In the genomic region with DNA sequence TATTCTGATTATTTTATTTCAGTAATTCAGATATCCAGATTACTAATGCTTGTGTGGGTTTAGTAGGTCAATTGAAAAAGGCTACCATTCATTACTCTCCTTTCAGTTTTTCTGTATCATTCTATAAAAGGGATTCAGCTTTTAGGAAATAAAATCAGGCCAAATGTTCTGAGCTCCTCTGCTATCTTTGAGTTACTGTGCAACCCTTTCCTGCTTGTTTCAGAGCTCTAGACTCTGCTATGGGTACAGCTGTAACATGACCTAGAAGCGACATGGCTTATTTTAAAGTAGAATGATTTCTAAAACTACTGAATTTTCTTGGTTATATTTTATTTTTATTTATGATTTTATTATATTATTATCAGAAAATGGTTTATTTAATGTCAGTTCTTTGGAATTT, we compare ENCODE assay signal across 21 cellular contexts.
A peak's percentile ranks its signal among the peaks of the same experiment; 100 is the strongest.
DNase-seq lines count a peak whose midpoint lies in the region; ATAC-seq, FAIRE-seq and TF ChIP-seq lines count a peak whose summit lies in the region.
"Had no signal": no experiment of that assay in that cellular context is flagged by ENCODE, and none has a peak within 500 bp of the region (broad histone marks: within the 10 kb centered on the region; RNA-seq: fewer than 3 reads in every experiment).

No MANE protein-coding gene starts in this region.

- no peak overlapping the region for H3K27ac ChIP-seq in small intestine (ENCODE audit: low read depth in 1 of 2, low read length in 1 of 2)
- H3K27ac ChIP-seq: 22Rv1, A549 had no signal

- peaks cover 7% of the 10 kb centered on the region for H3K9me3 Mint-ChIP-seq in activated naive CD8-positive, alpha-beta T cell (ENCODE audit: low read depth)
- peaks cover 8% of the 10 kb centered on the region for H3K9me3 Mint-ChIP-seq in activated naive CD8-positive, alpha-beta T cell treated with anti-CD3 and anti-CD28 coated beads for 36 hours

- no peaks in the 10 kb centered on the region for H3K36me3 ChIP-seq in small intestine (ENCODE audit: control insufficient read depth in 2 of 2, insufficient read depth in 2 of 2, low read length in 2 of 2)

- H3K4me1 ChIP-seq in small intestine (ENCODE audit: control insufficient read depth in 2 of 2, insufficient read depth in 1 of 2, low read depth in 1 of 2, low read length in 1 of 2): no peaks in the 10 kb centered on the region
- H3K4me1 ChIP-seq: Caco-2 had no signal

- peaks cover 4% of the 10 kb centered on the region for H3K4me1 Mint-ChIP-seq in activated naive CD8-positive, alpha-beta T cell (ENCODE audit: low read depth)
- H3K4me1 Mint-ChIP-seq in activated naive CD8-positive, alpha-beta T cell treated with anti-CD3 and anti-CD28 coated beads for 36 hours: peaks cover 2% of the 10 kb centered on the region
- H3K4me1 Mint-ChIP-seq: GM23338 had no signal

- WGBS in small intestine, 3 donors: 89 to 91% (median 90%) methylated on average over 1 of the region's 1 CpG

- no peak for ATAC-seq in GM19395 (IDR thresholded peaks at IDR 0.05; ENCODE audit: unreplicated experiment)
- ATAC-seq: A549, GM12878, GM23338, HCT116 had no signal

- FAIRE-seq in TTC549 (lab: Jason Lieb, UNC) (peak; percentile 89), islet of Langerhans (lab: Jason Lieb, UNC) (peak; percentile 84), small intestine (lab: Jason Lieb, UNC) (peak; percentile 10)
- FAIRE-seq: GM12878, GM19239 had no signal

- peaks cover 19% of the 10 kb centered on the region for H3K36me3 Mint-ChIP-seq in activated naive CD8-positive, alpha-beta T cell
- H3K36me3 Mint-ChIP-seq in activated naive CD8-positive, alpha-beta T cell treated with anti-CD3 and anti-CD28 coated beads for 36 hours: peaks cover 14% of the 10 kb centered on the region

- H3K27me3 Mint-ChIP-seq in activated naive CD8-positive, alpha-beta T cell: no peaks in the 10 kb centered on the region
- H3K27me3 Mint-ChIP-seq in activated naive CD8-positive, alpha-beta T cell treated with anti-CD3 and anti-CD28 coated beads for 36 hours: no peaks in the 10 kb centered on the region
- H3K27me3 Mint-ChIP-seq: CD4-positive, alpha-beta memory T cell had no signal

- no peaks in the 10 kb centered on the region for H3K9me3 ChIP-seq in small intestine (ENCODE audit: control insufficient read depth, low read depth)
- H3K9me3 ChIP-seq: A549 had no signal

- peak overlapping the region; percentile 3 for H3K27ac Mint-ChIP-seq in activated naive CD8-positive, alpha-beta T cell
- H3K27ac Mint-ChIP-seq in activated naive CD8-positive, alpha-beta T cell treated with anti-CD3 and anti-CD28 coated beads for 36 hours: no peak overlapping the region
- H3K27ac Mint-ChIP-seq: GM23338 had no signal

- H3K4me3 Mint-ChIP-seq in activated naive CD8-positive, alpha-beta T cell: no peak overlapping the region
- no peak overlapping the region for H3K4me3 Mint-ChIP-seq in activated naive CD8-positive, alpha-beta T cell treated with anti-CD3 and anti-CD28 coated beads for 36 hours
- H3K4me3 Mint-ChIP-seq: CD4-positive, alpha-beta memory T cell; GM23338; H9 had no signal

- H3K4me3 ChIP-seq in small intestine (ENCODE audit: low read depth in 1 of 2, low read length in 2 of 2): no peak overlapping the region
- no peak overlapping the region for H3K4me3 ChIP-seq in foreskin fibroblast (ENCODE audit: low read depth in 1 of 2, low read length in 2 of 2)
- H3K4me3 ChIP-seq: A549, GM12878, GM23338 had no signal

- TF ChIP-seq CTCF in foreskin fibroblast (IDR thresholded peaks at IDR 0.05; ENCODE audit: low read depth, low read length): no peak

- H3K27me3 ChIP-seq in small intestine (ENCODE audit: control insufficient read depth in 2 of 2, insufficient read depth in 2 of 2, low read length in 2 of 2): no peaks in the 10 kb centered on the region

- DNase-seq in activated naive CD8-positive, alpha-beta T cell treated with anti-CD3 and anti-CD28 coated beads for 36 hours: no peak
- DNase-seq in small intestine: no peak
- no peak for DNase-seq in foreskin fibroblast
- DNase-seq in NCI-H1105 treated with DMSO at 0.1 percent for 48 hours (lab: John Stamatoyannopoulos, UW): no peak
- DNase-seq: C1 segment of cervical spinal cord; Caco-2; CD4-positive, alpha-beta memory T cell; DMS153; DND-41; GDM1; H9 had no signal
